Comparison of ENCODE assay signal across 25 cellular contexts in genomic region chr21:34941162-34941561, GRCh38.
DNase-seq lines count a peak whose midpoint lies in the region; ATAC-seq, FAIRE-seq and TF ChIP-seq lines count a peak whose summit lies in the region.
"Had no signal": no experiment of that assay in that cellular context is flagged by ENCODE, and none has a peak within 500 bp of the region (broad histone marks: within the 10 kb centered on the region; RNA-seq: fewer than 3 reads in every experiment).

No MANE protein-coding gene starts in this region.

- H3K9me3 ChIP-seq in BLaER1, result no peaks in the 10 kb centered on the region
- no peaks in the 10 kb centered on the region for H3K9me3 ChIP-seq in MG63
- H3K9me3 ChIP-seq: body of pancreas, right atrium auricular region had no signal

- peak overlapping the region; percentile 29 for H3K4me2 ChIP-seq in BLaER1
- H3K4me2 ChIP-seq: PC-9 had no signal

- H3K27me3 ChIP-seq in BLaER1 (no peaks in the 10 kb centered on the region), MG63 (no peaks in the 10 kb centered on the region)
- H3K27me3 ChIP-seq: body of pancreas, right atrium auricular region had no signal

- DNase-seq in COLO829 (ENCODE audit: low spot score) (peak; percentile 56), naive B cell (no peak), RCC 7860 (ENCODE audit: low spot score) (no peak), MG63 (no peak), GM10266 (ENCODE audit: extremely low spot score) (no peak)
- no peak for DNase-seq in activated T-helper 2 cell treated with anti-CD3 and anti-CD28 coated beads, Interferon-gamma antibody, Interleukin-2, Interleukin-4, amounts not matched to agents 10 μg/mL and 5 μg/mL and 100 μg/mL, durations not matched to agents 14 hours and 24 hours and 36 hours (ENCODE audit: low spot score)
- DNase-seq: activated CD4-positive, alpha-beta T cell treated with anti-CD3 and anti-CD28 coated beads for 48 hours; activated CD8-positive, alpha-beta memory T cell treated with anti-CD3 and anti-CD28 coated beads, Interleukin-2, amount 10 ng/mL, durations not matched to agents 7 days and 5 days; body of pancreas; DMS53; effector CD8-positive, alpha-beta T cell; foreskin melanocyte; GDM1; HCEC 1CT; hippocampal formation; Kasumi-1; NCI-H1048; NCI-H187 treated with DMSO at 0.1 percent for 48 hours; NCI-H2227 treated with DMSO at 0.1 percent for 48 hours; PC-9; SHP77 treated with DMSO at 0.1 percent for 48 hours had no signal

- H3K9me3 Mint-ChIP-seq in activated T-helper 2 cell treated with anti-CD3 and anti-CD28 coated beads, Interferon-gamma antibody, Interleukin-2, Interleukin-4, amounts not matched to agents 10 μg/mL and 5 μg/mL and 100 μg/mL, durations not matched to agents 14 hours and 24 hours and 36 hours, result no peaks in the 10 kb centered on the region
- peaks cover 0 to 2% (median 0%) of the 10 kb centered on the region in 7 donors for H3K9me3 Mint-ChIP-seq in naive B cell

- H3K27me3 Mint-ChIP-seq in activated T-helper 2 cell treated with anti-CD3 and anti-CD28 coated beads, Interferon-gamma antibody, Interleukin-2, Interleukin-4, amounts not matched to agents 10 μg/mL and 5 μg/mL and 100 μg/mL, durations not matched to agents 14 hours and 24 hours and 36 hours (ENCODE audit: low read depth), result no peaks in the 10 kb centered on the region
- no peaks in the 10 kb centered on the region for H3K27me3 Mint-ChIP-seq in naive B cell
- H3K27me3 Mint-ChIP-seq: activated CD8-positive, alpha-beta memory T cell treated with anti-CD3 and anti-CD28 coated beads, Interleukin-2, amount 10 ng/mL, durations not matched to agents 7 days and 5 days had no signal

- FAIRE-seq in RCC 7860 (lab: Jason Lieb, UNC), result no peak
- FAIRE-seq: islet of Langerhans had no signal

- H3K4me1 Mint-ChIP-seq in activated T-helper 2 cell treated with anti-CD3 and anti-CD28 coated beads, Interferon-gamma antibody, Interleukin-2, Interleukin-4, amounts not matched to agents 10 μg/mL and 5 μg/mL and 100 μg/mL, durations not matched to agents 14 hours and 24 hours and 36 hours (ENCODE audit: low read depth), result peaks cover 92% of the 10 kb centered on the region
- H3K4me1 Mint-ChIP-seq in naive B cell, result peaks cover 30 to 58% (median 52%) of the 10 kb centered on the region in 3 donors

- no peak overlapping the region for H3K4me3 Mint-ChIP-seq in activated T-helper 2 cell treated with anti-CD3 and anti-CD28 coated beads, Interferon-gamma antibody, Interleukin-2, Interleukin-4, amounts not matched to agents 10 μg/mL and 5 μg/mL and 100 μg/mL, durations not matched to agents 14 hours and 24 hours and 36 hours (ENCODE audit: low read depth)
- no peak overlapping the region for H3K4me3 Mint-ChIP-seq in naive B cell
- H3K4me3 Mint-ChIP-seq: activated CD8-positive, alpha-beta memory T cell treated with anti-CD3 and anti-CD28 coated beads, Interleukin-2, amount 10 ng/mL, durations not matched to agents 7 days and 5 days had no signal

- no peak for TF ChIP-seq CTCF in GM10266 (IDR thresholded peaks at IDR 0.05; ENCODE audit: control insufficient read depth, insufficient read depth, low read depth, missing control alignments)

- peaks cover 98% of the 10 kb centered on the region for H3K4me1 ChIP-seq in BLaER1
- H3K4me1 ChIP-seq: body of pancreas, right atrium auricular region had no signal

- H3K27ac ChIP-seq in BLaER1, result peak overlapping the region; percentile 22; the same call in 1 of the 2 replicates
- H3K27ac ChIP-seq: body of pancreas, PC-9, right atrium auricular region had no signal

- 0 out of 2 replicates have a peak overlapping the region, but pooled peaks have one; percentile 12 for H3K9ac ChIP-seq in BLaER1

- H3K36me3 ChIP-seq in BLaER1, result peaks cover 54% of the 10 kb centered on the region
- H3K36me3 ChIP-seq in MG63, result no peaks in the 10 kb centered on the region
- H3K36me3 ChIP-seq: right atrium auricular region had no signal

- no peak for ATAC-seq in naive B cell (ENCODE audit: low read depth in 2 of 2)
- ATAC-seq: activated CD8-positive, alpha-beta memory T cell treated with anti-CD3 and anti-CD28 coated beads, Interleukin-2, amount 10 ng/mL, durations not matched to agents 7 days and 5 days; body of pancreas; esophagus mucosa had no signal

- intact Hi-C loops in activated T-helper 2 cell treated with anti-CD3 and anti-CD28 coated beads, Interferon-gamma antibody, Interleukin-2, Interleukin-4, amounts not matched to agents 10 μg/mL and 5 μg/mL and 100 μg/mL, durations not matched to agents 14 hours and 24 hours and 36 hours (cut with micrococcal nuclease), result no loop called here

- H4K20me1 ChIP-seq in BLaER1, result peaks cover 100% of the 10 kb centered on the region

- H3K36me3 Mint-ChIP-seq in activated T-helper 2 cell treated with anti-CD3 and anti-CD28 coated beads, Interferon-gamma antibody, Interleukin-2, Interleukin-4, amounts not matched to agents 10 μg/mL and 5 μg/mL and 100 μg/mL, durations not matched to agents 14 hours and 24 hours and 36 hours (ENCODE audit: low read depth), result peaks cover 25% of the 10 kb centered on the region
- H3K36me3 Mint-ChIP-seq in naive B cell, result peaks cover 0 to 5% of the 10 kb centered on the region in 2 donors

- H3K27ac Mint-ChIP-seq in activated T-helper 2 cell treated with anti-CD3 and anti-CD28 coated beads, Interferon-gamma antibody, Interleukin-2, Interleukin-4, amounts not matched to agents 10 μg/mL and 5 μg/mL and 100 μg/mL, durations not matched to agents 14 hours and 24 hours and 36 hours, result peak overlapping the region; percentile 48
- peak overlapping the region in 4 of 6 donors; percentile 21 to 51 (median 27) for H3K27ac Mint-ChIP-seq in naive B cell
- H3K27ac Mint-ChIP-seq: activated CD8-positive, alpha-beta memory T cell treated with anti-CD3 and anti-CD28 coated beads, Interleukin-2, amount 10 ng/mL, durations not matched to agents 7 days and 5 days had no signal

- H3K4me3 ChIP-seq in BLaER1, result no peak overlapping the region
- H3K4me3 ChIP-seq in MG63, result no peak overlapping the region
- H3K4me3 ChIP-seq: body of pancreas, PC-9, right atrium auricular region had no signal
